In the genomic region with DNA sequence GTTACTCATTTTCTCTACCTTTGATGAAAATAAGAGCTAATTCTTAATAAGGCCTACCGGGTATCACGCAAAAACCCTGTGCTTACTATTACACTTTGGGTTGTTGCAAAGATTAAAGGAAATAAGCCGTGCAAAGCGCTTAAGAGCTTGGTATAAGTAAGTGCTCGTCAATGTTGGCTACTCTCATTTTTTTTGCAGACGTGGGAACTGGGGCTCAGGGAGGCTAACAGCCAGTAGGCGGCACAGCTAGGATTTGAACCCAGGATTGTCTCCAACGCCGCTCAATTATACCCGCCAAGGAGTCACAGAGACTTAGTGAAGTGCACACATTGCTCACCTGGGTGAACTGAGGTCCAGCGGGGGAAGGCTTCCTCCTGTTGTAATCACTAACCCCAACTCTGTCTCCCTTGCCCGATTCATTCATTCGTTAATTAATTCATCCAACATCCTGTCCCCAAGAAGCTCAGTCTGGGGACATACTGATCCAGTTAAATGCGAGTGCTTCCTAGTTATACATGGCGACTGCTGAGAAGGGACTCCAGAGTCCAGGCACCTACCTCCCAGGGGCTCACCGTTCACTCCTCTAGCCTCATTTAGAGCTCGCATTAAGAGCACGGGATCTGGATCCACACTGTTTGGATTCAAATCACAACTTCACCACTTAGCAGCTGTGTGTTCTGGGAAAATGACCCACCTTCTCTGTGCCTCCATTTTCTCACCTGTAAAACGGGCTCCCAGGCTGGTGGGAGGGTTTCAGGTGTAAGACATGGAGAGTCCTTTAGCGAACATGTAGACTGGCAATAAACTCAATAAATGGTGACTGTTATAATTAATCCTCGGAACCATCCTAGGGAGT, we compare ENCODE assay signal across 9 cellular contexts. TPM values are rescaled to one million over a fixed set of nuclear protein-coding genes. Genes with fewer than 3 reads are reported as not detected.
A peak's percentile ranks its signal among the peaks of the same experiment; 100 is the strongest.
DNase-seq lines count a peak whose midpoint lies in the region; ATAC-seq, FAIRE-seq and TF ChIP-seq lines count a peak whose summit lies in the region.
"Had no signal": no experiment of that assay in that cellular context is flagged by ENCODE, and none has a peak within 500 bp of the region (broad histone marks: within the 10 kb centered on the region; RNA-seq: fewer than 3 reads in every experiment).

No MANE protein-coding gene starts in this region.

- H4K20me1 ChIP-seq in IMR-90 (ENCODE audit: insufficient read depth, low read length) = no peaks in the 10 kb centered on the region

- dilution Hi-C loops in IMR-90 (cut with HindIII; ENCODE audit: low sequenced_read_pairs, unreplicated experiment) = no loop called here

- H3K4me3 Mint-ChIP-seq in stimulated activated effector memory CD8-positive, alpha-beta T cell treated with anti-CD3 and anti-CD28 coated beads, Interleukin-12 subunit alpha, Interleukin-12 subunit beta, amount 100 ng/mL, for 72 hours = peak overlapping the region; percentile 91

- DNase-seq in D721Med (ENCODE audit: insufficient read length, low spot score) (no peak), IMR-90 (peak; percentile 28), HTR-8/SVneo (ENCODE audit: insufficient read length, low spot score) (no peak), AML-193 (lab: John Stamatoyannopoulos, UW) (no peak), SK-N-DZ (ENCODE audit: low spot score) (no peak)
- peak in 1 of 2 donors; percentile 28 for DNase-seq in activated naive CD4-positive, alpha-beta T cell treated with anti-CD3 and anti-CD28 coated beads, Interleukin-2, amount 50 U/mL, for 72 hours (ENCODE audit: low spot score in 2 of 2)
- DNase-seq in stimulated activated effector memory CD8-positive, alpha-beta T cell treated with anti-CD3 and anti-CD28 coated beads, Interleukin-12 subunit alpha, Interleukin-12 subunit beta, amount 100 ng/mL, for 72 hours (ENCODE audit: low spot score in 2 of 2) = peak in 1 of 2 donors; percentile 61

- peak overlapping the region; percentile 59 for H4K5ac ChIP-seq in IMR-90 (ENCODE audit: low read depth, low read length)

- no peaks in the 10 kb centered on the region for H3K9me3 ChIP-seq in IMR-90 (ENCODE audit: control insufficient read depth, insufficient read depth, low read length)
- H3K9me3 ChIP-seq in iPS-20b (ENCODE audit: insufficient read depth, low read depth, low read length) = no peaks in the 10 kb centered on the region

- TF ChIP-seq CTCF in D721Med (IDR thresholded peaks at IDR 0.05; ENCODE audit: insufficient read depth, missing control alignments) = peak; percentile 13
- TF ChIP-seq CTCF in IMR-90 (conservative IDR thresholded peaks at IDR 0.05; ENCODE audit: low read depth, low read length) = no peak

- 69% methylated on average over 5 of the region's 21 CpGs; no CpG with 5 or more reads in 1 of the 2 experiments for WGBS in IMR-90 (ENCODE audit: extremely low coverage in 2 of 2, insufficient read length in 1 of 2), 2 experiments

- FAIRE-seq in D721Med (lab: Jason Lieb, UNC) = no peak
- FAIRE-seq in HTR-8/SVneo (lab: Jason Lieb, UNC) = no peak

- H2AK9ac ChIP-seq in IMR-90 (replicated peaks; ENCODE audit: low read depth, low read length, poor library complexity) = peak overlapping the region; percentile 100

- H3K9me3 Mint-ChIP-seq in activated naive CD4-positive, alpha-beta T cell treated with anti-CD3 and anti-CD28 coated beads, Interleukin-2, amount 50 U/mL, for 72 hours = no peaks in the 10 kb centered on the region
- no peaks in the 10 kb centered on the region for H3K9me3 Mint-ChIP-seq in stimulated activated effector memory CD8-positive, alpha-beta T cell treated with anti-CD3 and anti-CD28 coated beads, Interleukin-12 subunit alpha, Interleukin-12 subunit beta, amount 100 ng/mL, for 72 hours

- peak overlapping the region; percentile 59; the same call in 1 of the 2 replicates for H3K56ac ChIP-seq in IMR-90 (ENCODE audit: extremely low read depth, insufficient read depth, low read length)

- intact Hi-C loops in IMR-90 (cut with micrococcal nuclease) = no loop called here

- in situ Hi-C loops in IMR-90 (cut with MboI; ENCODE audit: low sequenced_read_pairs) = no loop called here

- H3K4ac ChIP-seq in IMR-90 (ENCODE audit: low read depth, low read length) = peak overlapping the region; percentile 83

- no TSS peak for BruUV-seq in IMR-90 (replicated peaks; lab: Mats Ljungman, UMichigan)

- peak overlapping the region; percentile 46 for H2BK120ac ChIP-seq in IMR-90 (ENCODE audit: low read depth, low read length)

- peaks cover 69% of the 10 kb centered on the region for H3K4me1 Mint-ChIP-seq in stimulated activated effector memory CD8-positive, alpha-beta T cell treated with anti-CD3 and anti-CD28 coated beads, Interleukin-12 subunit alpha, Interleukin-12 subunit beta, amount 100 ng/mL, for 72 hours

- no peak for TF ChIP-seq RAD21 in IMR-90 (IDR thresholded peaks at IDR 0.05; ENCODE audit: low read length)

- peak overlapping the region; percentile 69 for H2BK5ac ChIP-seq in IMR-90 (ENCODE audit: low read depth, low read length, poor library complexity, severe bottlenecking)

- peaks cover 19 to 41% of the 10 kb centered on the region in 2 donors for H3K36me3 Mint-ChIP-seq in activated naive CD4-positive, alpha-beta T cell treated with anti-CD3 and anti-CD28 coated beads, Interleukin-2, amount 50 U/mL, for 72 hours
- H3K36me3 Mint-ChIP-seq in stimulated activated effector memory CD8-positive, alpha-beta T cell treated with anti-CD3 and anti-CD28 coated beads, Interleukin-12 subunit alpha, Interleukin-12 subunit beta, amount 100 ng/mL, for 72 hours = peaks cover 79% of the 10 kb centered on the region

- no peak for ATAC-seq in IMR-90 (ENCODE audit: low read depth)
- ATAC-seq in activated naive CD4-positive, alpha-beta T cell treated with anti-CD3 and anti-CD28 coated beads, Interleukin-2, amount 50 U/mL, for 72 hours = no peak
- ATAC-seq in stimulated activated effector memory CD8-positive, alpha-beta T cell treated with anti-CD3 and anti-CD28 coated beads, Interleukin-12 subunit alpha, Interleukin-12 subunit beta, amount 100 ng/mL, for 72 hours = no peak

- H2BK15ac ChIP-seq in IMR-90 (ENCODE audit: low read depth, low read length) = peak overlapping the region; percentile 40; the same call in 1 of the 3 replicates

- H2BK20ac ChIP-seq in IMR-90 (ENCODE audit: low read depth, low read length) = peak overlapping the region; percentile 72; the same call in 1 of the 2 replicates

- H3K14ac ChIP-seq in IMR-90 (replicated peaks; ENCODE audit: low read depth, low read length) = peak overlapping the region; percentile 77

- peak overlapping the region; percentile 41 to 90 for H4K8ac ChIP-seq in IMR-90 (ENCODE audit: low read depth in 2 of 2, low read length in 2 of 2)

- H2AK5ac ChIP-seq in IMR-90 (ENCODE audit: low read depth, low read length) = peak overlapping the region; percentile 95

- H3K4me3 ChIP-seq in IMR-90 (ENCODE audit: insufficient read depth, low read depth, low read length) = peak overlapping the region; percentile 19; the same call in 1 of the 2 replicates
- H3K4me3 ChIP-seq in iPS-20b (ENCODE audit: low read length) = peak overlapping the region; percentile 78

- POLR2A ChIA-PET in IMR-90 (lab: Charles Lee; ENCODE audit: unreplicated experiment) = interaction anchor here (0.6 to 1.0 kb wide), 2 partner anchors 28 to 50 kb away, joined by 3 to 5 read pairs; a partner anchor contains a TSS

- no peak for TF ChIP-seq POLR2A in IMR-90 (IDR thresholded peaks at IDR 0.05; ENCODE audit: low read depth, low read length)

- peak overlapping the region; percentile 90 to 95 for H3K27ac Mint-ChIP-seq in activated naive CD4-positive, alpha-beta T cell treated with anti-CD3 and anti-CD28 coated beads, Interleukin-2, amount 50 U/mL, for 72 hours
- H3K27ac Mint-ChIP-seq in stimulated activated effector memory CD8-positive, alpha-beta T cell treated with anti-CD3 and anti-CD28 coated beads, Interleukin-12 subunit alpha, Interleukin-12 subunit beta, amount 100 ng/mL, for 72 hours = peak overlapping the region; percentile 98

- H2AFZ ChIP-seq in IMR-90 (replicated peaks; ENCODE audit: low read length, poor library complexity) = peak overlapping the region; percentile 96

- CTCF ChIA-PET in IMR-90 (lab: Yijun Ruan, JAX) = interaction anchor here (0.7 to 1.5 kb wide), 6 partner anchors 10 to 330 kb away, joined by 3 to 5 read pairs (median 4); no protein-coding TSS in a partner anchor

- peak overlapping the region; percentile 12; the same call in 1 of the 2 replicates for H3K18ac ChIP-seq in IMR-90 (ENCODE audit: low read depth, low read length)

- H3K4me2 ChIP-seq in IMR-90 (ENCODE audit: low read depth, low read length) = peak overlapping the region; percentile 53

- H3K23ac ChIP-seq in IMR-90 (ENCODE audit: low read depth, low read length) = peak overlapping the region; percentile 53; the same call in 1 of the 2 replicates

- peaks cover 17 to 41% of the 10 kb centered on the region in 2 experiments; a peak in 3 of 4 replicates for H3K79me1 ChIP-seq in IMR-90 (ENCODE audit: low read depth in 1 of 2, low read length in 2 of 2)

- H3K27me3 ChIP-seq in IMR-90 (ENCODE audit: control insufficient read depth, insufficient read depth, low read length) = no peaks in the 10 kb centered on the region
- H3K27me3 ChIP-seq in iPS-20b (ENCODE audit: insufficient read depth, low read length) = no peaks in the 10 kb centered on the region

- peaks cover 24% of the 10 kb centered on the region for H3K4me1 ChIP-seq in IMR-90 (ENCODE audit: control insufficient read depth, insufficient read depth, low read length)
- peaks cover 10% of the 10 kb centered on the region; the same call in 1 of the 2 replicates for H3K4me1 ChIP-seq in iPS-20b (ENCODE audit: insufficient read depth, low read length)

- peak overlapping the region; percentile 84 for H4K91ac ChIP-seq in IMR-90 (ENCODE audit: insufficient read depth, low read depth, low read length)

- peaks cover 17% of the 10 kb centered on the region for H3K9me1 ChIP-seq in IMR-90 (ENCODE audit: insufficient read depth, low read length)

- peak overlapping the region; percentile 94; the same call in 1 of the 2 replicates for H3K9ac ChIP-seq in IMR-90 (ENCODE audit: low read depth, low read length)
- peak overlapping the region; percentile 68 for H3K9ac ChIP-seq in iPS-20b (ENCODE audit: low read depth, low read length)

- H3K36me3 ChIP-seq in IMR-90 (ENCODE audit: control insufficient read depth, insufficient read depth, low read length) (peaks cover 9% of the 10 kb centered on the region), iPS-20b (ENCODE audit: insufficient read depth, low read depth, low read length) (peaks cover 35% of the 10 kb centered on the region)

- H3K27ac ChIP-seq in IMR-90 (ENCODE audit: insufficient read depth, low read length) = peak overlapping the region; percentile 56
- no peak overlapping the region for H3K27ac ChIP-seq in iPS-20b (ENCODE audit: low read length)

RNA-seq across cellular contexts. Expression of a gene that starts 0.9 kb away (rescaled TPM):
- 5.6 and 7.3 TPM in 2 replicates for total RNA-seq in IMR-90 (2012; rRNA removed)
- 7.7 and 8.1 TPM in 2 replicates for polyA plus RNA-seq in IMR-90 (2012; rRNA removed)
- 26.6 and 29.1 TPM in 2 replicates for polyA plus RNA-seq in IMR-90 (2012; cell fraction: cytosol; rRNA removed)
- polyA plus RNA-seq in IMR-90 (2012; cell fraction: nucleus; rRNA removed; ENCODE audit: low replicate concordance) = 10.3 and 20.5 TPM in 2 replicates
- 10 to 100 TPM; 17.9 to 68.3 TPM for total RNA-seq in activated naive CD4-positive, alpha-beta T cell treated with anti-CD3 and anti-CD28 coated beads, Interleukin-2, amount 50 U/mL, for 72 hours
- 58.6 and 61.0 TPM in 2 replicates for polyA plus RNA-seq in SK-N-DZ (2014; cell fraction: cytosol; rRNA removed)
- polyA plus RNA-seq in SK-N-DZ (2014; cell fraction: nucleus; rRNA removed) = 29.3 and 42.1 TPM in 2 replicates

RNA-seq across cellular contexts. Expression of a gene that starts 27.9 kb away (rescaled TPM):
- total RNA-seq in IMR-90 (2012; rRNA removed) = 37.8 and 54.8 TPM in 2 replicates
- 24.0 and 38.7 TPM in 2 replicates for polyA plus RNA-seq in IMR-90 (2012; rRNA removed)
- polyA plus RNA-seq in IMR-90 (2012; cell fraction: cytosol; rRNA removed) = 10.1 and 20.7 TPM in 2 replicates
- 57.9 and 59.4 TPM in 2 replicates for polyA plus RNA-seq in IMR-90 (2012; cell fraction: nucleus; rRNA removed; ENCODE audit: low replicate concordance)
- 10 to 100 TPM; 13.9 to 16.3 TPM for total RNA-seq in activated naive CD4-positive, alpha-beta T cell treated with anti-CD3 and anti-CD28 coated beads, Interleukin-2, amount 50 U/mL, for 72 hours
- polyA plus RNA-seq in SK-N-DZ (2014; cell fraction: cytosol; rRNA removed) = 2.6 and 13.2 TPM in 2 replicates
- 3.6 and 4.2 TPM in 2 replicates for polyA plus RNA-seq in SK-N-DZ (2014; cell fraction: nucleus; rRNA removed)

RNA-seq across cellular contexts. Expression of a gene that starts 37.5 kb away (rescaled TPM):
- 13.6 and 15.8 TPM in 2 replicates for total RNA-seq in IMR-90 (2012; rRNA removed)
- polyA plus RNA-seq in IMR-90 (2012; rRNA removed) = 21.4 and 21.9 TPM in 2 replicates
- 12.5 and 16.5 TPM in 2 replicates for polyA plus RNA-seq in IMR-90 (2012; cell fraction: cytosol; rRNA removed)
- 74.1 and 148 TPM in 2 replicates for polyA plus RNA-seq in IMR-90 (2012; cell fraction: nucleus; rRNA removed; ENCODE audit: low replicate concordance)
- total RNA-seq in activated naive CD4-positive, alpha-beta T cell treated with anti-CD3 and anti-CD28 coated beads, Interleukin-2, amount 50 U/mL, for 72 hours = 10 to 100 TPM in 1 of 2 donors, 1 to 10 TPM in 1; 6.8 to 11.8 TPM
- 20.7 and 26.5 TPM in 2 replicates for polyA plus RNA-seq in SK-N-DZ (2014; cell fraction: cytosol; rRNA removed)
- 81.1 and 92.8 TPM in 2 replicates for polyA plus RNA-seq in SK-N-DZ (2014; cell fraction: nucleus; rRNA removed)

RNA-seq across cellular contexts. Expression of a gene that starts 47.1 kb away (rescaled TPM):
- not detected in 2 replicates for total RNA-seq in IMR-90 (2012; rRNA removed)
- not detected in 2 replicates for polyA plus RNA-seq in IMR-90 (2012; rRNA removed)
- not detected in 2 replicates for polyA plus RNA-seq in IMR-90 (2012; cell fraction: cytosol; rRNA removed)
- polyA plus RNA-seq in IMR-90 (2012; cell fraction: nucleus; rRNA removed; ENCODE audit: low replicate concordance) = not detected in 2 replicates
- total RNA-seq in activated naive CD4-positive, alpha-beta T cell treated with anti-CD3 and anti-CD28 coated beads, Interleukin-2, amount 50 U/mL, for 72 hours = not detected
- polyA plus RNA-seq in SK-N-DZ (2014; cell fraction: cytosol; rRNA removed) = not detected in 2 replicates
- not detected in 2 replicates for polyA plus RNA-seq in SK-N-DZ (2014; cell fraction: nucleus; rRNA removed)
- total RNA-seq: T-helper 2 cell treated with Interferon-gamma antibody and Interleukin-4, amounts not matched to agents 100 ng/mL and 5 ng/mL, for 36 hours had no signal
